In the genomic region with DNA sequence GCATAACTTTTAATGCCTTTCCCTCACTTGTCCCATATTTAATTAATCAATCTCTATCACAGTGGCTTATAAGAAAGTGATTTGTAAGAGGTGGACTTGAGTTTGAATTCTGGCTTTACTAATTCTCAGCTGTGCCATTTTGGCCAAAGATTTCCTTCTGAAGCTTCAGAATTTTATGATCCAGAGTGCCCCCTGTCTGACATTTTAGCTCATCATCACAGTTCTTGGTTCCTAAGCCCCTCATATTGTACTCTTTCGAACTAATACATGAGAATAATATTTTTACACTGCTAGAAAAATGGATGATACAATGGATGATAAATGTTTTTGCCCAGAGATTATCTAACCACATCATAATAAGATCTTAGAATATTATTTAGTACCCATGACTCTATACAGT, we compare ENCODE assay signal across 27 cellular contexts.
DNase-seq lines count a peak whose midpoint lies in the region; ATAC-seq and TF ChIP-seq lines count a peak whose summit lies in the region.
"Had no signal": no experiment of that assay in that cellular context is flagged by ENCODE, and none has a peak within 500 bp of the region (broad histone marks: within the 10 kb centered on the region; RNA-seq: fewer than 3 reads in every experiment).

No MANE protein-coding gene starts in this region.

- no peaks in the 10 kb centered on the region for H3F3A ChIP-seq in Loucy (ENCODE audit: low read depth)
- no peaks in the 10 kb centered on the region for H3F3A ChIP-seq in OCI-LY1 (ENCODE audit: insufficient read depth, low read length)

- no peaks in the 10 kb centered on the region for H3K9me3 Mint-ChIP-seq in activated T-helper 17 cell treated with anti-CD3 and anti-CD28 coated beads, Interleukin-2, amount 50 U/mL, for 72 hours
- H3K9me3 Mint-ChIP-seq: activated naive CD8-positive, alpha-beta T cell treated with anti-CD3 and anti-CD28 coated beads, Interleukin-2, amount 10 ng/mL, durations not matched to agents 7 days and 5 days; dendritic cell treated with granulocyte-macrophage colony-stimulating factor and Interleukin-4, amounts not matched to agents 40 ng/mL and 50 ng/mL, for 4 days; memory B cell had no signal

- no peaks in the 10 kb centered on the region for H3K36me3 Mint-ChIP-seq in activated T-helper 17 cell treated with anti-CD3 and anti-CD28 coated beads, Interleukin-2, amount 50 U/mL, for 72 hours (ENCODE audit: low read depth)
- H3K36me3 Mint-ChIP-seq: activated naive CD8-positive, alpha-beta T cell treated with anti-CD3 and anti-CD28 coated beads, Interleukin-2, amount 10 ng/mL, durations not matched to agents 7 days and 5 days; memory B cell had no signal

- H3K4me2 ChIP-seq in Loucy (ENCODE audit: low read depth, low read length, poor library complexity, severe bottlenecking) (no peak overlapping the region), OCI-LY1 (ENCODE audit: low read length) (no peak overlapping the region)
- H3K4me2 ChIP-seq: BLaER1 had no signal

- no peaks in the 10 kb centered on the region for H3K36me3 ChIP-seq in Loucy (ENCODE audit: insufficient read depth, low read length)
- no peaks in the 10 kb centered on the region for H3K36me3 ChIP-seq in OCI-LY1 (ENCODE audit: insufficient read depth, low read length)
- H3K36me3 ChIP-seq: BLaER1, SJCRH30, upper lobe of right lung had no signal

- no peak overlapping the region for H3K4me3 Mint-ChIP-seq in activated T-helper 17 cell treated with anti-CD3 and anti-CD28 coated beads, Interleukin-2, amount 50 U/mL, for 72 hours
- H3K4me3 Mint-ChIP-seq: activated CD8-positive, alpha-beta T cell treated with anti-CD3 and anti-CD28 coated beads, Interleukin-2, amount 10 ng/mL, durations not matched to agents 7 days and 5 days; activated naive CD8-positive, alpha-beta T cell treated with anti-CD3 and anti-CD28 coated beads, Interleukin-2, amount 10 ng/mL, durations not matched to agents 7 days and 5 days; dendritic cell treated with granulocyte-macrophage colony-stimulating factor and Interleukin-4, amounts not matched to agents 40 ng/mL and 50 ng/mL, for 4 days; memory B cell; T-helper 1 cell treated with Interleukin-12 subunit alpha and Interleukin-12 subunit beta and Interleukin-4 antibody, amounts not matched to agents 30 μg/mL and 1 μg/mL, for 36 hours had no signal

- H3K9me2 ChIP-seq in Loucy (replicated peaks; ENCODE audit: low read depth, low read length) (no peaks in the 10 kb centered on the region), OCI-LY1 (ENCODE audit: low read depth, low read length) (no peaks in the 10 kb centered on the region)

- H3K27ac Mint-ChIP-seq in activated T-helper 17 cell treated with anti-CD3 and anti-CD28 coated beads, Interleukin-2, amount 50 U/mL, for 72 hours = no peak overlapping the region
- H3K27ac Mint-ChIP-seq: activated CD8-positive, alpha-beta T cell treated with anti-CD3 and anti-CD28 coated beads, Interleukin-2, amount 10 ng/mL, durations not matched to agents 7 days and 5 days; activated naive CD8-positive, alpha-beta T cell treated with anti-CD3 and anti-CD28 coated beads, Interleukin-2, amount 10 ng/mL, durations not matched to agents 7 days and 5 days; dendritic cell treated with granulocyte-macrophage colony-stimulating factor and Interleukin-4, amounts not matched to agents 40 ng/mL and 50 ng/mL, for 4 days; memory B cell; T-helper 1 cell treated with Interleukin-12 subunit alpha and Interleukin-12 subunit beta and Interleukin-4 antibody, amounts not matched to agents 30 μg/mL and 1 μg/mL, for 36 hours had no signal

- peak; percentile 29 for TF ChIP-seq CTCF in Loucy (conservative IDR thresholded peaks at IDR 0.05; ENCODE audit: low read length)
- peak; percentile 44 for TF ChIP-seq CTCF in OCI-LY1 (IDR thresholded peaks at IDR 0.05; ENCODE audit: low read length)
- TF ChIP-seq CTCF in epithelial cell of proximal tubule (conservative IDR thresholded peaks at IDR 0.05; ENCODE audit: low read depth, low read length) = peak; percentile 30

- H3K4me3 ChIP-seq in Loucy (ENCODE audit: low read length, poor library complexity, severe bottlenecking) (no peak overlapping the region), OCI-LY1 (ENCODE audit: low read depth, low read length, poor library complexity, severe bottlenecking) (no peak overlapping the region), epithelial cell of proximal tubule (ENCODE audit: low read depth, low read length) (no peak overlapping the region)
- H3K4me3 ChIP-seq: BLaER1, SJCRH30, upper lobe of right lung had no signal

- H3K9ac ChIP-seq in Loucy (ENCODE audit: low read depth, low read length, poor library complexity, severe bottlenecking) = no peak overlapping the region
- no peak overlapping the region for H3K9ac ChIP-seq in OCI-LY1 (ENCODE audit: low read length)
- H3K9ac ChIP-seq: BLaER1 had no signal

- H3K79me2 ChIP-seq in Loucy (ENCODE audit: insufficient read depth, low read length) = no peaks in the 10 kb centered on the region
- H3K79me2 ChIP-seq in OCI-LY1 (ENCODE audit: insufficient read depth, low read length) = no peaks in the 10 kb centered on the region

- H3K27ac ChIP-seq in OCI-LY1 (ENCODE audit: low read depth, low read length, poor library complexity, severe bottlenecking) = no peak overlapping the region
- H3K27ac ChIP-seq: BLaER1, SJCRH30, upper lobe of right lung had no signal

- H3K27me3 Mint-ChIP-seq in activated T-helper 17 cell treated with anti-CD3 and anti-CD28 coated beads, Interleukin-2, amount 50 U/mL, for 72 hours = no peaks in the 10 kb centered on the region
- H3K27me3 Mint-ChIP-seq: activated naive CD8-positive, alpha-beta T cell treated with anti-CD3 and anti-CD28 coated beads, Interleukin-2, amount 10 ng/mL, durations not matched to agents 7 days and 5 days; dendritic cell treated with granulocyte-macrophage colony-stimulating factor and Interleukin-4, amounts not matched to agents 40 ng/mL and 50 ng/mL, for 4 days; memory B cell had no signal

- no peak for ATAC-seq in activated T-helper 17 cell treated with anti-CD3 and anti-CD28 coated beads, Interleukin-2, amount 50 U/mL, for 72 hours (replicated peaks)
- no peak for ATAC-seq in HG03159 (IDR thresholded peaks at IDR 0.05; ENCODE audit: unreplicated experiment)
- ATAC-seq: activated CD8-positive, alpha-beta T cell treated with anti-CD3 and anti-CD28 coated beads, Interleukin-2, amount 10 ng/mL, durations not matched to agents 7 days and 5 days; sciatic nerve; upper lobe of right lung had no signal

- no peaks in the 10 kb centered on the region for H3K4me1 ChIP-seq in Loucy (ENCODE audit: insufficient read depth, low read length, poor library complexity, severe bottlenecking)
- no peaks in the 10 kb centered on the region for H3K4me1 ChIP-seq in OCI-LY1 (ENCODE audit: insufficient read depth, low read length, severe bottlenecking)
- H3K4me1 ChIP-seq: BLaER1, SJCRH30, upper lobe of right lung had no signal

- H2AFZ ChIP-seq in Loucy (ENCODE audit: low read length) (no peak overlapping the region), OCI-LY1 (ENCODE audit: low read length) (no peak overlapping the region)

- H3K9me3 ChIP-seq in Loucy (ENCODE audit: insufficient read depth, low read depth, low read length) = no peaks in the 10 kb centered on the region
- H3K9me3 ChIP-seq in OCI-LY1 (ENCODE audit: low read length) = no peaks in the 10 kb centered on the region
- H3K9me3 ChIP-seq: BLaER1, SJCRH30, upper lobe of right lung had no signal

- H3K27me3 ChIP-seq in Loucy (ENCODE audit: insufficient read depth, low read length, poor library complexity, severe bottlenecking) (no peaks in the 10 kb centered on the region), OCI-LY1 (ENCODE audit: insufficient read depth, low read length) (no peaks in the 10 kb centered on the region)
- H3K27me3 ChIP-seq: BLaER1, SJCRH30, upper lobe of right lung had no signal

- H3K4me1 Mint-ChIP-seq in activated T-helper 17 cell treated with anti-CD3 and anti-CD28 coated beads, Interleukin-2, amount 50 U/mL, for 72 hours = no peaks in the 10 kb centered on the region
- H3K4me1 Mint-ChIP-seq: activated naive CD8-positive, alpha-beta T cell treated with anti-CD3 and anti-CD28 coated beads, Interleukin-2, amount 10 ng/mL, durations not matched to agents 7 days and 5 days; memory B cell had no signal

- H4K20me1 ChIP-seq in Loucy (ENCODE audit: insufficient read depth, low read length, poor library complexity, severe bottlenecking) = no peaks in the 10 kb centered on the region
- no peaks in the 10 kb centered on the region for H4K20me1 ChIP-seq in OCI-LY1 (ENCODE audit: insufficient read depth, low read length)
- H4K20me1 ChIP-seq: BLaER1 had no signal

- DNase-seq in D341Med (ENCODE audit: low spot score) = peak; percentile 24
- no peak for DNase-seq in epithelial cell of proximal tubule (ENCODE audit: low read depth)
- DNase-seq in activated CD4-positive, CD25-positive, alpha-beta regulatory T cell treated with anti-CD3 and anti-CD28 coated beads, Interleukin-2, amount 50 U/mL, for 72 hours = no peak
- DNase-seq in GOT3 (lab: John Stamatoyannopoulos, UW) = no peak
- DNase-seq: activated CD4-positive, alpha-beta T cell treated with anti-CD3 and anti-CD28 coated beads for 1 hour; activated CD8-positive, alpha-beta T cell treated with anti-CD3 and anti-CD28 coated beads, Interleukin-2, amount 10 ng/mL, durations not matched to agents 7 days and 5 days; activated gamma-delta T cell; activated naive CD8-positive, alpha-beta T cell treated with anti-CD3 and anti-CD28 coated beads, Interleukin-2, amount 10 ng/mL, durations not matched to agents 7 days and 5 days; central memory CD4-positive, alpha-beta T cell; DND-41; hippocampal formation; NCI-H1105; NCI-H1930; NCI-H345; stimulated activated CD4-positive, alpha-beta T cell treated with anti-CD3 and anti-CD28 coated beads, Interleukin-12 subunit alpha, Interleukin-12 subunit beta, amount 100 ng/mL, for 4 hours; stimulated activated CD4-positive, alpha-beta T cell treated with anti-CD3 and anti-CD28 coated beads, Interleukin-4, amount 100 ng/mL, for 1 hour; upper lobe of right lung had no signal
